ENCODE assay signal across 6 cellular contexts in genomic region chr16:88041506-88041905, GRCh38.
DNase-seq lines count a peak whose midpoint lies in the region; ATAC-seq and TF ChIP-seq lines count a peak whose summit lies in the region.
"Not testable (repeated sequence)": the region's sequence is repeated elsewhere in the genome, so short reads cannot be mapped to it uniquely, and the experiment has no call there.

No MANE protein-coding gene starts in this region.

- not testable (repeated sequence) for H3K4ac ChIP-seq in H9 (ENCODE audit: low read depth, low read length)

- not testable (repeated sequence) for H3K23ac ChIP-seq in H9 (ENCODE audit: insufficient read length, low read depth, low read length)

- not testable (repeated sequence) for H3K27me3 Mint-ChIP-seq in H9 (ENCODE audit: low read depth); activated T-helper 17 cell treated with anti-CD3 and anti-CD28 coated beads, Interleukin-2, amount 50 U/mL, for 72 hours; naive B cell

- H4K20me1 ChIP-seq in BLaER1 treated with 17β-estradiol and CSF1 and Interleukin-3, amounts not matched to agents 10 nM and 100 nM; H9 (ENCODE audit: control insufficient read depth, insufficient read depth, insufficient read length): not testable (repeated sequence)

- not testable (repeated sequence) for H2BK15ac ChIP-seq in H9 (ENCODE audit: low read depth, low read length)

- H3K9me3 ChIP-seq in BLaER1 treated with 17β-estradiol and CSF1 and Interleukin-3, amounts not matched to agents 10 nM and 100 nM (replicated peaks in 1 of 11); H9 (ENCODE audit: control insufficient read depth, low read depth, low read length); left ventricle myocardium inferior (replicated peaks); spleen: not testable (repeated sequence)

- H3K4me2 ChIP-seq in BLaER1 treated with 17β-estradiol and CSF1 and Interleukin-3, amounts not matched to agents 10 nM and 100 nM: peak overlapping the region in 8 of 11 experiments; percentile 29 to 91 (median 50); a peak in 10 of 22 replicates
- not testable (repeated sequence) for H3K4me2 ChIP-seq in H9 (ENCODE audit: insufficient read depth, insufficient read length, low read length)

- not testable (repeated sequence) for H3K56ac ChIP-seq in H9 (ENCODE audit: insufficient read length, low read depth, low read length)

- not testable (repeated sequence) for H2AK5ac ChIP-seq in H9 (ENCODE audit: insufficient read length, low read length)

- H2BK20ac ChIP-seq in H9 (ENCODE audit: low read depth, low read length, poor library complexity, severe bottlenecking): not testable (repeated sequence)

- H4K5ac ChIP-seq in H9 (ENCODE audit: insufficient read length, low read depth, low read length): not testable (repeated sequence)

- not testable (repeated sequence) for TF ChIP-seq CTCF in H9 (conservative IDR thresholded peaks at IDR 0.05); left ventricle myocardium inferior (IDR thresholded peaks at IDR 0.05; ENCODE audit: borderline replicate concordance); spleen (IDR thresholded peaks at IDR 0.05 in 8 of 11, conservative IDR thresholded peaks at IDR 0.05 in 3 of 11)

- not testable (repeated sequence) for H2BK5ac ChIP-seq in H9 (ENCODE audit: insufficient read length, low read length)

- not testable (repeated sequence) for H3K27me3 ChIP-seq in BLaER1 treated with 17β-estradiol and CSF1 and Interleukin-3, amounts not matched to agents 10 nM and 100 nM; H9 (ENCODE audit: insufficient read depth, low read length); left ventricle myocardium inferior (ENCODE audit: low read depth); spleen (replicated peaks in 1 of 7)

- H3K4me1 Mint-ChIP-seq in H9: peaks cover 2 to 15% of the 10 kb centered on the region in 2 experiments; a peak in 3 of 4 replicates
- H3K4me1 Mint-ChIP-seq in activated T-helper 17 cell treated with anti-CD3 and anti-CD28 coated beads, Interleukin-2, amount 50 U/mL, for 72 hours: not testable (repeated sequence)
- peaks cover 37 to 56% (median 49%) of the 10 kb centered on the region in 3 donors for H3K4me1 Mint-ChIP-seq in naive B cell

- H3K4me3 Mint-ChIP-seq in H9; activated T-helper 17 cell treated with anti-CD3 and anti-CD28 coated beads, Interleukin-2, amount 50 U/mL, for 72 hours: not testable (repeated sequence)
- H3K4me3 Mint-ChIP-seq in naive B cell: peak overlapping the region in 4 of 8 donors; percentile 24 to 79 (median 68)

- H3K9ac ChIP-seq in BLaER1 treated with 17β-estradiol and CSF1 and Interleukin-3, amounts not matched to agents 10 nM and 100 nM; H9 (ENCODE audit: extremely low read depth, insufficient read length, low read length): not testable (repeated sequence)

- H3K36me3 Mint-ChIP-seq in H9 (ENCODE audit: insufficient read depth in 1 of 3, low read depth in 3 of 3) (peaks cover 12 to 26% (median 23%) of the 10 kb centered on the region in 3 experiments; a peak in 6 of 7 replicates), naive B cell (peaks cover 0 to 12% of the 10 kb centered on the region in 2 donors)
- peaks cover 64% of the 10 kb centered on the region for H3K36me3 Mint-ChIP-seq in activated T-helper 17 cell treated with anti-CD3 and anti-CD28 coated beads, Interleukin-2, amount 50 U/mL, for 72 hours (ENCODE audit: low read depth)

- not testable (repeated sequence) for H2AFZ ChIP-seq in H9 (ENCODE audit: low read length)

- not testable (repeated sequence) for TF ChIP-seq POLR2A in spleen (IDR thresholded peaks at IDR 0.05)

- not testable (repeated sequence) for H3T11ph ChIP-seq in H9 (ENCODE audit: low read length)

- not testable (repeated sequence) for H3K9me3 Mint-ChIP-seq in H9; activated T-helper 17 cell treated with anti-CD3 and anti-CD28 coated beads, Interleukin-2, amount 50 U/mL, for 72 hours; naive B cell

- intact Hi-C loops in left ventricle myocardium inferior (cut with micrococcal nuclease); spleen (cut with DNase I; ENCODE audit: low total_unique reads): not testable (repeated sequence)

- not testable (repeated sequence) for ATAC-seq in activated T-helper 17 cell treated with anti-CD3 and anti-CD28 coated beads, Interleukin-2, amount 50 U/mL, for 72 hours (replicated peaks); naive B cell (ENCODE audit: low read depth in 2 of 2)

- H2BK12ac ChIP-seq in H9 (ENCODE audit: insufficient read length, low read depth, low read length): not testable (repeated sequence)

- H3K14ac ChIP-seq in H9 (ENCODE audit: insufficient read depth, low read length): not testable (repeated sequence)

- not testable (repeated sequence) for H4K91ac ChIP-seq in H9 (ENCODE audit: insufficient read length, low read depth, low read length)

- no CpG with 5 or more reads among the region's 11 CpGs for WGBS in H9 (ENCODE audit: extremely low coverage, insufficient read length, low lambda C conversion rate)
- WGBS in spleen, 5 donors: 93 to 98% (median 95%) methylated on average over 9 to 11 of the region's 11 CpGs

- H4K8ac ChIP-seq in H9 (replicated peaks; ENCODE audit: insufficient read length, low read depth, low read length): not testable (repeated sequence)

- H2BK120ac ChIP-seq in H9 (ENCODE audit: low read depth, low read length, poor library complexity, severe bottlenecking): not testable (repeated sequence)

- peaks cover 34 to 51% (median 48%) of the 10 kb centered on the region in 10 experiments for H3K4me1 ChIP-seq in BLaER1 treated with 17β-estradiol and CSF1 and Interleukin-3, amounts not matched to agents 10 nM and 100 nM
- not testable (repeated sequence) for H3K4me1 ChIP-seq in H9 (ENCODE audit: insufficient read depth, low read length); left ventricle myocardium inferior
- peaks cover 0 to 42% (median 11%) of the 10 kb centered on the region in 6 donors for H3K4me1 ChIP-seq in spleen

- not testable (repeated sequence) for H3K23me2 ChIP-seq in H9 (ENCODE audit: insufficient read length, low read depth, low read length, poor library complexity, severe bottlenecking)

- H3K27ac Mint-ChIP-seq in H9 (peak overlapping the region; percentile 36 to 75 (median 44); a peak in 4 of 7 replicates), naive B cell (peak overlapping the region in 5 of 6 donors; percentile 93 to 100 (median 98))
- H3K27ac Mint-ChIP-seq in activated T-helper 17 cell treated with anti-CD3 and anti-CD28 coated beads, Interleukin-2, amount 50 U/mL, for 72 hours: peak overlapping the region; percentile 47

- not testable (repeated sequence) for DNase-seq in H9, naive B cell
- DNase-seq in left ventricle myocardium inferior (peak; percentile 2), spleen (peak; percentile 42)

- H3K18ac ChIP-seq in H9 (ENCODE audit: insufficient read length, low read depth, low read length): not testable (repeated sequence)

- H3K79me2 ChIP-seq in H9 (ENCODE audit: insufficient read depth, low read length): not testable (repeated sequence)

- peak overlapping the region in 5 of 11 experiments; percentile 47 to 83 (median 71); a peak in 9 of 22 replicates for H3K27ac ChIP-seq in BLaER1 treated with 17β-estradiol and CSF1 and Interleukin-3, amounts not matched to agents 10 nM and 100 nM
- not testable (repeated sequence) for H3K27ac ChIP-seq in H9 (ENCODE audit: insufficient read length, low read depth, low read length); left ventricle myocardium inferior (replicated peaks); spleen

- peaks cover 4 to 37% (median 9%) of the 10 kb centered on the region in 11 experiments; a peak in 16 of 22 replicates for H3K36me3 ChIP-seq in BLaER1 treated with 17β-estradiol and CSF1 and Interleukin-3, amounts not matched to agents 10 nM and 100 nM
- H3K36me3 ChIP-seq in left ventricle myocardium inferior: peaks cover 21% of the 10 kb centered on the region
- peaks cover 0 to 69% (median 13%) of the 10 kb centered on the region in 6 donors for H3K36me3 ChIP-seq in spleen

- H3K4me3 ChIP-seq in BLaER1 treated with 17β-estradiol and CSF1 and Interleukin-3, amounts not matched to agents 10 nM and 100 nM; left ventricle myocardium inferior; spleen: not testable (repeated sequence)

- not testable (repeated sequence) for H3K79me1 ChIP-seq in H9 (ENCODE audit: insufficient read depth, low read depth, low read length, poor library complexity, severe bottlenecking)

Comparison
In these comparisons a context has a peak if more than half of its experiments do, and no peak if none do; other contexts are left out.
1. H3K27ac Mint-ChIP-seq: peak in every context shown above with its lines; median percentile 98 in naive B cell; 47 in activated T-helper 17 cell treated with anti-CD3 and anti-CD28 coated beads, Interleukin-2, amount 50 U/mL, for 72 hours; 44 in H9.